In genomic region chr2:57550912-57551311, GRCh38 we compare ENCODE assay signal across 7 cellular contexts.
"Had no signal": no experiment of that assay in that cellular context is flagged by ENCODE, and none has a peak within 500 bp of the region (broad histone marks: within the 10 kb centered on the region; RNA-seq: fewer than 3 reads in every experiment).

No MANE protein-coding gene starts in this region.

- DNase-seq: GDM1, GF-D8 had no signal

- FAIRE-seq: G401.6, GM12891, GM12892, GM18507, GM19239 had no signal
